Comparison of ENCODE assay signal across 1 cellular context in the genomic region with DNA sequence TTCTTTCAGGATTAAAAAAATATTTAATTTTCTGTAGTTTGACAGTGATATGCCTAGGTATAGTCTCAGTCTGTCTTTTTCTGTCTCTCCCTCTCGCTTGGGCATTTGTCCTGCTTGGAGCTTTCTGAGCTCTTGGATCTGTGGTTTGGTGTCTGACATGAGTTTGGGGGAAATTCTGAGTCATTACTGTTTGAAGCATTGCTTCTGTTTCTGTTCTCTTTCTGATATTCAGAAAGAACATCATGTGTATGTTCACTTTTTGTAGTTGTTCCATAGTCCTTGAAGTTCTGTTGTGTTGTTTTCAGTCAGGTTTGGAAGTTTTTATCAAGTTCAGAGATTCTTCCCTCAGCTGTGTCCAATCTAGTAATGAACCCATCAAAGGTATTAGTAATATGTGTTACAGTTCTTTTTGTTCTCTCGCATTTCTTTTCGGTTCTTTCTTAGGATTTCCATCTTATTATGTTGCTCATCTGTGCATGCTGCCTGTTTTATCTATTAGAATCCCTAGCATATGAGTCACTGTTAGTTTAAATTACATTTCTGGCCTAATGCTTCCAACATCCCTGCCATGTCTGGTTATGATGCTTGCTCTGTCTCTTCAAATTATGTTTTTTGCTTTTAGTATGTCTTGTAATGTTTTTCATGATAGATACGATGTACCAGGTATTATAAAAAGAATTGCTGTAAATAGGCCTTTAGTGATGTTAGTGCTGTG.
TF ChIP-seq lines count a peak whose summit lies in the region.

No MANE protein-coding gene starts in this region.

TF ChIP-seq in GM12878, 131 proteins besides CTCF, POLR2A, EP300 and RAD21 (continued from another document and continues in another):
- TF ChIP-seq, protein P1, sequence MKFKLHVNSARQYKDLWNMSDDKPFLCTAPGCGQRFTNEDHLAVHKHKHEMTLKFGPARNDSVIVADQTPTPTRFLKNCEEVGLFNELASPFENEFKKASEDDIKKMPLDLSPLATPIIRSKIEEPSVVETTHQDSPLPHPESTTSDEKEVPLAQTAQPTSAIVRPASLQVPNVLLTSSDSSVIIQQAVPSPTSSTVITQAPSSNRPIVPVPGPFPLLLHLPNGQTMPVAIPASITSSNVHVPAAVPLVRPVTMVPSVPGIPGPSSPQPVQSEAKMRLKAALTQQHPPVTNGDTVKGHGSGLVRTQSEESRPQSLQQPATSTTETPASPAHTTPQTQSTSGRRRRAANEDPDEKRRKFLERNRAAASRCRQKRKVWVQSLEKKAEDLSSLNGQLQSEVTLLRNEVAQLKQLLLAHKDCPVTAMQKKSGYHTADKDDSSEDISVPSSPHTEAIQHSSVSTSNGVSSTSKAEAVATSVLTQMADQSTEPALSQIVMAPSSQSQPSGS (IDR thresholded peaks at IDR 0.05; ENCODE audit: low read length), result 0 out of 2 replicates have a peak, but pooled peaks have one; percentile 45
- no peak for TF ChIP-seq YY1 (IDR thresholded peaks at IDR 0.05; ENCODE audit: low read depth, low read length)
- no peak for TF ChIP-seq SMARCA5 (IDR thresholded peaks at IDR 0.05)
- no peak for TF ChIP-seq CHD4 (IDR thresholded peaks at IDR 0.05)
- TF ChIP-seq CBFB (IDR thresholded peaks at IDR 0.05; ENCODE audit: low read depth), result 0 out of 2 replicates have a peak, but pooled peaks have one; percentile 21
- TF ChIP-seq, protein P2, sequence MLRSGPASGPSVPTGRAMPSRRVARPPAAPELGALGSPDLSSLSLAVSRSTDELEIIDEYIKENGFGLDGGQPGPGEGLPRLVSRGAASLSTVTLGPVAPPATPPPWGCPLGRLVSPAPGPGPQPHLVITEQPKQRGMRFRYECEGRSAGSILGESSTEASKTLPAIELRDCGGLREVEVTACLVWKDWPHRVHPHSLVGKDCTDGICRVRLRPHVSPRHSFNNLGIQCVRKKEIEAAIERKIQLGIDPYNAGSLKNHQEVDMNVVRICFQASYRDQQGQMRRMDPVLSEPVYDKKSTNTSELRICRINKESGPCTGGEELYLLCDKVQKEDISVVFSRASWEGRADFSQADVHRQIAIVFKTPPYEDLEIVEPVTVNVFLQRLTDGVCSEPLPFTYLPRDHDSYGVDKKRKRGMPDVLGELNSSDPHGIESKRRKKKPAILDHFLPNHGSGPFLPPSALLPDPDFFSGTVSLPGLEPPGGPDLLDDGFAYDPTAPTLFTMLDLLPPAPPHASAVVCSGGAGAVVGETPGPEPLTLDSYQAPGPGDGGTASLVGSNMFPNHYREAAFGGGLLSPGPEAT (IDR thresholded peaks at IDR 0.05; ENCODE audit: low read depth), result peak; percentile 87; the same call in 1 of the 2 replicates
- TF ChIP-seq IKZF2 (IDR thresholded peaks at IDR 0.05), result peak; percentile 90
- TF ChIP-seq NR2C2 (IDR thresholded peaks at IDR 0.05; ENCODE audit: borderline replicate concordance, control insufficient read depth, insufficient read length, low read depth), result no peak
- TF ChIP-seq, protein P3, sequence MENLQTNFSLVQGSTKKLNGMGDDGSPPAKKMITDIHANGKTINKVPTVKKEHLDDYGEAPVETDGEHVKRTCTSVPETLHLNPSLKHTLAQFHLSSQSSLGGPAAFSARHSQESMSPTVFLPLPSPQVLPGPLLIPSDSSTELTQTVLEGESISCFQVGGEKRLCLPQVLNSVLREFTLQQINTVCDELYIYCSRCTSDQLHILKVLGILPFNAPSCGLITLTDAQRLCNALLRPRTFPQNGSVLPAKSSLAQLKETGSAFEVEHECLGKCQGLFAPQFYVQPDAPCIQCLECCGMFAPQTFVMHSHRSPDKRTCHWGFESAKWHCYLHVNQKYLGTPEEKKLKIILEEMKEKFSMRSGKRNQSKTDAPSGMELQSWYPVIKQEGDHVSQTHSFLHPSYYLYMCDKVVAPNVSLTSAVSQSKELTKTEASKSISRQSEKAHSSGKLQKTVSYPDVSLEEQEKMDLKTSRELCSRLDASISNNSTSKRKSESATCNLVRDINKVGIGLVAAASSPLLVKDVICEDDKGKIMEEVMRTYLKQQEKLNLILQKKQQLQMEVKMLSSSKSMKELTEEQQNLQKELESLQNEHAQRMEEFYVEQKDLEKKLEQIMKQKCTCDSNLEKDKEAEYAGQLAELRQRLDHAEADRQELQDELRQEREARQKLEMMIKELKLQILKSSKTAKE (IDR thresholded peaks at IDR 0.05; ENCODE audit: low read depth, poor library complexity, severe bottlenecking), result peak; percentile 21
- TF ChIP-seq LARP7 (IDR thresholded peaks at IDR 0.05), result no peak
- no peak for TF ChIP-seq MEF2A (IDR thresholded peaks at IDR 0.05; ENCODE audit: insufficient read depth, low read depth, low read length)
- 0 out of 2 replicates have a peak, but pooled peaks have one; percentile 17 for TF ChIP-seq TCF7 (IDR thresholded peaks at IDR 0.05; ENCODE audit: borderline replicate concordance)
- no peak for TF ChIP-seq RFX5 (IDR thresholded peaks at IDR 0.05; ENCODE audit: low read depth, low read length)
- TF ChIP-seq, protein P4, sequence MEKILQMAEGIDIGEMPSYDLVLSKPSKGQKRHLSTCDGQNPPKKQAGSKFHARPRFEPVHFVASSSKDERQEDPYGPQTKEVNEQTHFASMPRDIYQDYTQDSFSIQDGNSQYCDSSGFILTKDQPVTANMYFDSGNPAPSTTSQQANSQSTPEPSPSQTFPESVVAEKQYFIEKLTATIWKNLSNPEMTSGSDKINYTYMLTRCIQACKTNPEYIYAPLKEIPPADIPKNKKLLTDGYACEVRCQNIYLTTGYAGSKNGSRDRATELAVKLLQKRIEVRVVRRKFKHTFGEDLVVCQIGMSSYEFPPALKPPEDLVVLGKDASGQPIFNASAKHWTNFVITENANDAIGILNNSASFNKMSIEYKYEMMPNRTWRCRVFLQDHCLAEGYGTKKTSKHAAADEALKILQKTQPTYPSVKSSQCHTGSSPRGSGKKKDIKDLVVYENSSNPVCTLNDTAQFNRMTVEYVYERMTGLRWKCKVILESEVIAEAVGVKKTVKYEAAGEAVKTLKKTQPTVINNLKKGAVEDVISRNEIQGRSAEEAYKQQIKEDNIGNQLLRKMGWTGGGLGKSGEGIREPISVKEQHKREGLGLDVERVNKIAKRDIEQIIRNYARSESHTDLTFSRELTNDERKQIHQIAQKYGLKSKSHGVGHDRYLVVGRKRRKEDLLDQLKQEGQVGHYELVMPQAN (conservative IDR thresholded peaks at IDR 0.05), result no peak
- TF ChIP-seq, protein P5, sequence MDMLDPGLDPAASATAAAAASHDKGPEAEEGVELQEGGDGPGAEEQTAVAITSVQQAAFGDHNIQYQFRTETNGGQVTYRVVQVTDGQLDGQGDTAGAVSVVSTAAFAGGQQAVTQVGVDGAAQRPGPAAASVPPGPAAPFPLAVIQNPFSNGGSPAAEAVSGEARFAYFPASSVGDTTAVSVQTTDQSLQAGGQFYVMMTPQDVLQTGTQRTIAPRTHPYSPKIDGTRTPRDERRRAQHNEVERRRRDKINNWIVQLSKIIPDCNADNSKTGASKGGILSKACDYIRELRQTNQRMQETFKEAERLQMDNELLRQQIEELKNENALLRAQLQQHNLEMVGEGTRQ (IDR thresholded peaks at IDR 0.05; ENCODE audit: borderline replicate concordance, low read depth, low read length), result no peak
- peak; percentile 57; the same call in 1 of the 2 replicates for TF ChIP-seq MTA2 (IDR thresholded peaks at IDR 0.05; ENCODE audit: low read depth)
- TF ChIP-seq CBX5 (IDR thresholded peaks at IDR 0.05; ENCODE audit: low read depth), result no peak
- TF ChIP-seq ZSCAN29 (IDR thresholded peaks at IDR 0.05), result no peak
- TF ChIP-seq, protein P6, sequence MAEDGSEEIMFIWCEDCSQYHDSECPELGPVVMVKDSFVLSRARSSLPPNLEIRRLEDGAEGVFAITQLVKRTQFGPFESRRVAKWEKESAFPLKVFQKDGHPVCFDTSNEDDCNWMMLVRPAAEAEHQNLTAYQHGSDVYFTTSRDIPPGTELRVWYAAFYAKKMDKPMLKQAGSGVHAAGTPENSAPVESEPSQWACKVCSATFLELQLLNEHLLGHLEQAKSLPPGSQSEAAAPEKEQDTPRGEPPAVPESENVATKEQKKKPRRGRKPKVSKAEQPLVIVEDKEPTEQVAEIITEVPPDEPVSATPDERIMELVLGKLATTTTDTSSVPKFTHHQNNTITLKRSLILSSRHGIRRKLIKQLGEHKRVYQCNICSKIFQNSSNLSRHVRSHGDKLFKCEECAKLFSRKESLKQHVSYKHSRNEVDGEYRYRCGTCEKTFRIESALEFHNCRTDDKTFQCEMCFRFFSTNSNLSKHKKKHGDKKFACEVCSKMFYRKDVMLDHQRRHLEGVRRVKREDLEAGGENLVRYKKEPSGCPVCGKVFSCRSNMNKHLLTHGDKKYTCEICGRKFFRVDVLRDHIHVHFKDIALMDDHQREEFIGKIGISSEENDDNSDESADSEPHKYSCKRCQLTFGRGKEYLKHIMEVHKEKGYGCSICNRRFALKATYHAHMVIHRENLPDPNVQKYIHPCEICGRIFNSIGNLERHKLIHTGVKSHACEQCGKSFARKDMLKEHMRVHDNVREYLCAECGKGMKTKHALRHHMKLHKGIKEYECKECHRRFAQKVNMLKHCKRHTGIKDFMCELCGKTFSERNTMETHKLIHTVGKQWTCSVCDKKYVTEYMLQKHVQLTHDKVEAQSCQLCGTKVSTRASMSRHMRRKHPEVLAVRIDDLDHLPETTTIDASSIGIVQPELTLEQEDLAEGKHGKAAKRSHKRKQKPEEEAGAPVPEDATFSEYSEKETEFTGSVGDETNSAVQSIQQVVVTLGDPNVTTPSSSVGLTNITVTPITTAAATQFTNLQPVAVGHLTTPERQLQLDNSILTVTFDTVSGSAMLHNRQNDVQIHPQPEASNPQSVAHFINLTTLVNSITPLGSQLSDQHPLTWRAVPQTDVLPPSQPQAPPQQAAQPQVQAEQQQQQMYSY (CRISPR knock-in tag; IDR thresholded peaks at IDR 0.05), result no peak
- no peak for TF ChIP-seq SIX5 (IDR thresholded peaks at IDR 0.05; ENCODE audit: low read depth, low read length, severe bottlenecking)
- TF ChIP-seq IKZF1 (conservative IDR thresholded peaks at IDR 0.05), result peak; percentile 69
- TF ChIP-seq ZNF207 (IDR thresholded peaks at IDR 0.05; ENCODE audit: borderline replicate concordance), result no peak
- TF ChIP-seq STAT1 (conservative IDR thresholded peaks at IDR 0.05), result no peak
- TF ChIP-seq, protein P7, sequence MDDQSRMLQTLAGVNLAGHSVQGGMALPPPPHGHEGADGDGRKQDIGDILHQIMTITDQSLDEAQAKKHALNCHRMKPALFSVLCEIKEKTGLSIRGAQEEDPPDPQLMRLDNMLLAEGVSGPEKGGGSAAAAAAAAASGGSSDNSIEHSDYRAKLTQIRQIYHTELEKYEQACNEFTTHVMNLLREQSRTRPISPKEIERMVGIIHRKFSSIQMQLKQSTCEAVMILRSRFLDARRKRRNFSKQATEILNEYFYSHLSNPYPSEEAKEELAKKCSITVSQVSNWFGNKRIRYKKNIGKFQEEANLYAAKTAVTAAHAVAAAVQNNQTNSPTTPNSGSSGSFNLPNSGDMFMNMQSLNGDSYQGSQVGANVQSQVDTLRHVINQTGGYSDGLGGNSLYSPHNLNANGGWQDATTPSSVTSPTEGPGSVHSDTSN (IDR thresholded peaks at IDR 0.05; ENCODE audit: insufficient replicate concordance, low read depth, low read length), result no peak
- TF ChIP-seq HDAC2 (IDR thresholded peaks at IDR 0.05), result no peak
- TF ChIP-seq GABPA (IDR thresholded peaks at IDR 0.05; ENCODE audit: low read depth), result no peak
- TF ChIP-seq SUPT20H (IDR thresholded peaks at IDR 0.05; ENCODE audit: borderline replicate concordance, control insufficient read depth, low read depth, low read length), result no peak
- no peak for TF ChIP-seq TCF12 (IDR thresholded peaks at IDR 0.05; ENCODE audit: low read depth, low read length)
- TF ChIP-seq CREM (IDR thresholded peaks at IDR 0.05; ENCODE audit: low read depth), result 0 out of 2 replicates have a peak, but pooled peaks have one; percentile 22
- TF ChIP-seq JUNB (IDR thresholded peaks at IDR 0.05), result peak; percentile 67
- no peak for TF ChIP-seq GATAD2B (conservative IDR thresholded peaks at IDR 0.05; ENCODE audit: low read depth)
- TF ChIP-seq, protein P8, sequence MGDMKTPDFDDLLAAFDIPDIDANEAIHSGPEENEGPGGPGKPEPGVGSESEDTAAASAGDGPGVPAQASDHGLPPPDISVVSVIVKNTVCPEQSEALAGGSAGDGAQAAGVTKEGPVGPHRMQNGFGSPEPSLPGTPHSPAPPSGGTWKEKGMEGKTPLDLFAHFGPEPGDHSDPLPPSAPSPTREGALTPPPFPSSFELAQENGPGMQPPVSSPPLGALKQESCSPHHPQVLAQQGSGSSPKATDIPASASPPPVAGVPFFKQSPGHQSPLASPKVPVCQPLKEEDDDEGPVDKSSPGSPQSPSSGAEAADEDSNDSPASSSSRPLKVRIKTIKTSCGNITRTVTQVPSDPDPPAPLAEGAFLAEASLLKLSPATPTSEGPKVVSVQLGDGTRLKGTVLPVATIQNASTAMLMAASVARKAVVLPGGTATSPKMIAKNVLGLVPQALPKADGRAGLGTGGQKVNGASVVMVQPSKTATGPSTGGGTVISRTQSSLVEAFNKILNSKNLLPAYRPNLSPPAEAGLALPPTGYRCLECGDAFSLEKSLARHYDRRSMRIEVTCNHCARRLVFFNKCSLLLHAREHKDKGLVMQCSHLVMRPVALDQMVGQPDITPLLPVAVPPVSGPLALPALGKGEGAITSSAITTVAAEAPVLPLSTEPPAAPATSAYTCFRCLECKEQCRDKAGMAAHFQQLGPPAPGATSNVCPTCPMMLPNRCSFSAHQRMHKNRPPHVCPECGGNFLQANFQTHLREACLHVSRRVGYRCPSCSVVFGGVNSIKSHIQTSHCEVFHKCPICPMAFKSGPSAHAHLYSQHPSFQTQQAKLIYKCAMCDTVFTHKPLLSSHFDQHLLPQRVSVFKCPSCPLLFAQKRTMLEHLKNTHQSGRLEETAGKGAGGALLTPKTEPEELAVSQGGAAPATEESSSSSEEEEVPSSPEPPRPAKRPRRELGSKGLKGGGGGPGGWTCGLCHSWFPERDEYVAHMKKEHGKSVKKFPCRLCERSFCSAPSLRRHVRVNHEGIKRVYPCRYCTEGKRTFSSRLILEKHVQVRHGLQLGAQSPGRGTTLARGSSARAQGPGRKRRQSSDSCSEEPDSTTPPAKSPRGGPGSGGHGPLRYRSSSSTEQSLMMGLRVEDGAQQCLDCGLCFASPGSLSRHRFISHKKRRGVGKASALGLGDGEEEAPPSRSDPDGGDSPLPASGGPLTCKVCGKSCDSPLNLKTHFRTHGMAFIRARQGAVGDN (IDR thresholded peaks at IDR 0.05), result no peak
- TF ChIP-seq SPI1 (IDR thresholded peaks at IDR 0.05; ENCODE audit: borderline replicate concordance, insufficient read depth, low read depth, low read length), result peak; percentile 8; the same call in 1 of the 2 replicates
- TF ChIP-seq RUNX3 (IDR thresholded peaks at IDR 0.05; ENCODE audit: low read length), result peak; percentile 90
- peak; percentile 14; the same call in 1 of the 2 replicates for TF ChIP-seq ZBED1 (IDR thresholded peaks at IDR 0.05; ENCODE audit: borderline replicate concordance)
